16 cellular contexts compared by ENCODE assay signal in genomic region chr16:78443780-78444422, GRCh38.
DNase-seq lines count a peak whose midpoint lies in the region; ATAC-seq and TF ChIP-seq lines count a peak whose summit lies in the region.
"Had no signal": no experiment of that assay in that cellular context is flagged by ENCODE, and none has a peak within 500 bp of the region (broad histone marks: within the 10 kb centered on the region; RNA-seq: fewer than 3 reads in every experiment).

No MANE protein-coding gene starts in this region.

- H3K4me3 ChIP-seq in choroid plexus epithelial cell (ENCODE audit: low read depth, low read length) (no peak overlapping the region), mucosa of descending colon (no peak overlapping the region), thoracic aorta (peak overlapping the region; percentile 50)
- H3K4me3 ChIP-seq: BLaER1 treated with 17β-estradiol and CSF1 and Interleukin-3, amounts not matched to agents 10 nM and 100 nM; GM12878 had no signal

- H3K36me3 ChIP-seq in mucosa of descending colon (ENCODE audit: low read depth) (no peaks in the 10 kb centered on the region), thoracic aorta (no peaks in the 10 kb centered on the region)
- H3K36me3 ChIP-seq: BLaER1 treated with 17β-estradiol and CSF1 and Interleukin-3, amounts not matched to agents 10 nM and 100 nM had no signal

- H3K4me1 ChIP-seq in mucosa of descending colon (ENCODE audit: low read depth) (peaks cover 5% of the 10 kb centered on the region), thoracic aorta (ENCODE audit: control insufficient read depth in 1 of 2, low read depth in 2 of 2) (peaks cover 0 to 6% of the 10 kb centered on the region in 2 donors)
- H3K4me1 ChIP-seq: BLaER1 treated with 17β-estradiol and CSF1 and Interleukin-3, amounts not matched to agents 10 nM and 100 nM had no signal

- TF ChIP-seq CTCF in choroid plexus epithelial cell (conservative IDR thresholded peaks at IDR 0.05; ENCODE audit: low read depth, low read length) (no peak), mucosa of descending colon (IDR thresholded peaks at IDR 0.05) (no peak), thoracic aorta (IDR thresholded peaks at IDR 0.05) (no peak)

- intact Hi-C loops in mucosa of descending colon (cut with DNase I, micrococcal nuclease): no loop called here

- H3K27me3 ChIP-seq in thoracic aorta (replicated peaks; ENCODE audit: insufficient read depth): no peaks in the 10 kb centered on the region
- H3K27me3 ChIP-seq: BLaER1 treated with 17β-estradiol and CSF1 and Interleukin-3, amounts not matched to agents 10 nM and 100 nM had no signal

- ATAC-seq in mucosa of descending colon (peak; percentile 22), thoracic aorta (ENCODE audit: insufficient number of reproducible peaks, low FRiP score, low read depth) (no peak), HG03135 (IDR thresholded peaks at IDR 0.05; ENCODE audit: unreplicated experiment) (no peak)
- ATAC-seq: activated CD8-positive, alpha-beta T cell treated with anti-CD3 and anti-CD28 coated beads for 36 hours; GM12878; left ventricle myocardium superior; naive thymus-derived CD8-positive, alpha-beta T cell had no signal

- DNase-seq in OCI-M1 (lab: John Stamatoyannopoulos, UW): peak; percentile 54
- peak; percentile 33 for DNase-seq in choroid plexus epithelial cell (ENCODE audit: low read depth)
- DNase-seq in mucosa of descending colon: no peak
- no peak for DNase-seq in thoracic aorta (ENCODE audit: low spot score)
- no peak for DNase-seq in ureter (ENCODE audit: low spot score)
- DNase-seq in mucosa of gallbladder (ENCODE audit: low spot score): no peak
- DNase-seq: activated CD8-positive, alpha-beta T cell treated with anti-CD3 and anti-CD28 coated beads for 36 hours; amniotic stem cell; H9; left ventricle myocardium superior; naive thymus-derived CD8-positive, alpha-beta T cell; NCI-H446; stimulated activated naive CD4-positive, alpha-beta T cell had no signal

- H3K9me3 ChIP-seq in mucosa of descending colon (no peaks in the 10 kb centered on the region), thoracic aorta (no peaks in the 10 kb centered on the region)
- H3K9me3 ChIP-seq: BLaER1 treated with 17β-estradiol and CSF1 and Interleukin-3, amounts not matched to agents 10 nM and 100 nM had no signal

- no peak overlapping the region for H3K27ac ChIP-seq in thoracic aorta
- H3K27ac ChIP-seq: BLaER1 treated with 17β-estradiol and CSF1 and Interleukin-3, amounts not matched to agents 10 nM and 100 nM had no signal

Comparison
In these comparisons a context has a peak if more than half of its experiments do, and no peak if none do; other contexts are left out.
1. DNase-seq: peak in OCI-M1 (single experiment) and choroid plexus epithelial cell (single experiment); none in mucosa of descending colon (0 of 3), thoracic aorta (single experiment), ureter (single experiment) and mucosa of gallbladder (single experiment).